1 cellular context compared by ENCODE assay signal in the genomic region with DNA sequence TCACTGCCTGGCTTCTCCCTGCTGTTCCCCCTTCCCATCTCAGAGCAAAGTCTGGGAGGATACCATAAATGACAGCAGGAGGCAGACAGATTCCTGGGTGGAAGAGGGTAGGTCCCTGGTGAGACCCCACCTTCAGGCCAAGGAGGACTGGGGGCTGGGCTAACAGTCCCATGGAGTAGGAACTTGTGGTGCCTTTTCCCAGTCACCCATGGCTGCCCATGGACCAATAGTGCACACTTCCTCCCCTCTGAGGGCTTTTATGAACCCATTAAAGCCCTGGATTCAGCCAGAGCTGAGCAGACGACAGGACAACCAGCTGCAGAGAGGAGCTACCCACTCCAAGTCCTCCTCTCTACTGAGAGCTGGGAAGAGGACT.
TF ChIP-seq lines count a peak whose summit lies in the region.

No MANE protein-coding gene starts in this region.

TF ChIP-seq in HepG2, 621 proteins besides CTCF, POLR2A, EP300 and RAD21 (continued from another document):
- TF ChIP-seq, protein P1, sequence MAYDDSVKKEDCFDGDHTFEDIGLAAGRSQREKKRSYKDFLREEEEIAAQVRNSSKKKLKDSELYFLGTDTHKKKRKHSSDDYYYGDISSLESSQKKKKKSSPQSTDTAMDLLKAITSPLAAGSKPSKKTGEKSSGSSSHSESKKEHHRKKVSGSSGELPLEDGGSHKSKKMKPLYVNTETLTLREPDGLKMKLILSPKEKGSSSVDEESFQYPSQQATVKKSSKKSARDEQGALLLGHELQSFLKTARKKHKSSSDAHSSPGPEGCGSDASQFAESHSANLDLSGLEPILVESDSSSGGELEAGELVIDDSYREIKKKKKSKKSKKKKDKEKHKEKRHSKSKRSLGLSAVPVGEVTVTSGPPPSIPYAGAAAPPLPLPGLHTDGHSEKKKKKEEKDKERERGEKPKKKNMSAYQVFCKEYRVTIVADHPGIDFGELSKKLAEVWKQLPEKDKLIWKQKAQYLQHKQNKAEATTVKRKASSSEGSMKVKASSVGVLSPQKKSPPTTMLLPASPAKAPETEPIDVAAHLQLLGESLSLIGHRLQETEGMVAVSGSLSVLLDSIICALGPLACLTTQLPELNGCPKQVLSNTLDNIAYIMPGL (CRISPR knock-in tag; IDR thresholded peaks at IDR 0.05; ENCODE audit: borderline replicate concordance in 1 of 2, low read depth in 1 of 2) = no peak
- TF ChIP-seq, protein P2, sequence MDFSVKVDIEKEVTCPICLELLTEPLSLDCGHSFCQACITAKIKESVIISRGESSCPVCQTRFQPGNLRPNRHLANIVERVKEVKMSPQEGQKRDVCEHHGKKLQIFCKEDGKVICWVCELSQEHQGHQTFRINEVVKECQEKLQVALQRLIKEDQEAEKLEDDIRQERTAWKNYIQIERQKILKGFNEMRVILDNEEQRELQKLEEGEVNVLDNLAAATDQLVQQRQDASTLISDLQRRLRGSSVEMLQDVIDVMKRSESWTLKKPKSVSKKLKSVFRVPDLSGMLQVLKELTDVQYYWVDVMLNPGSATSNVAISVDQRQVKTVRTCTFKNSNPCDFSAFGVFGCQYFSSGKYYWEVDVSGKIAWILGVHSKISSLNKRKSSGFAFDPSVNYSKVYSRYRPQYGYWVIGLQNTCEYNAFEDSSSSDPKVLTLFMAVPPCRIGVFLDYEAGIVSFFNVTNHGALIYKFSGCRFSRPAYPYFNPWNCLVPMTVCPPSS (IDR thresholded peaks at IDR 0.05) = no peak
- TF ChIP-seq ZNF296 (CRISPR knock-in tag; conservative IDR thresholded peaks at IDR 0.05) (no peak), KDM5B (CRISPR knock-in tag; IDR thresholded peaks at IDR 0.05; ENCODE audit: borderline replicate concordance) (0 out of 2 replicates have a peak, but pooled peaks have one; percentile 80), KLF6 (CRISPR knock-in tag; IDR thresholded peaks at IDR 0.05) (no peak), TRIM24 (CRISPR knock-in tag; IDR thresholded peaks at IDR 0.05) (no peak), SIX4 (CRISPR knock-in tag; IDR thresholded peaks at IDR 0.05) (no peak), ZNF546 (CRISPR knock-in tag; conservative IDR thresholded peaks at IDR 0.05) (no peak), ZFP36L1 (CRISPR knock-in tag; IDR thresholded peaks at IDR 0.05) (no peak), RNF2 (conservative IDR thresholded peaks at IDR 0.05; ENCODE audit: low read depth) (no peak), ARNTL (CRISPR knock-in tag; IDR thresholded peaks at IDR 0.05) (no peak)
- TF ChIP-seq, protein P3, sequence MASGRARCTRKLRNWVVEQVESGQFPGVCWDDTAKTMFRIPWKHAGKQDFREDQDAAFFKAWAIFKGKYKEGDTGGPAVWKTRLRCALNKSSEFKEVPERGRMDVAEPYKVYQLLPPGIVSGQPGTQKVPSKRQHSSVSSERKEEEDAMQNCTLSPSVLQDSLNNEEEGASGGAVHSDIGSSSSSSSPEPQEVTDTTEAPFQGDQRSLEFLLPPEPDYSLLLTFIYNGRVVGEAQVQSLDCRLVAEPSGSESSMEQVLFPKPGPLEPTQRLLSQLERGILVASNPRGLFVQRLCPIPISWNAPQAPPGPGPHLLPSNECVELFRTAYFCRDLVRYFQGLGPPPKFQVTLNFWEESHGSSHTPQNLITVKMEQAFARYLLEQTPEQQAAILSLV (CRISPR knock-in tag; IDR thresholded peaks at IDR 0.05; ENCODE audit: borderline replicate concordance) = no peak
- TF ChIP-seq, protein P4, sequence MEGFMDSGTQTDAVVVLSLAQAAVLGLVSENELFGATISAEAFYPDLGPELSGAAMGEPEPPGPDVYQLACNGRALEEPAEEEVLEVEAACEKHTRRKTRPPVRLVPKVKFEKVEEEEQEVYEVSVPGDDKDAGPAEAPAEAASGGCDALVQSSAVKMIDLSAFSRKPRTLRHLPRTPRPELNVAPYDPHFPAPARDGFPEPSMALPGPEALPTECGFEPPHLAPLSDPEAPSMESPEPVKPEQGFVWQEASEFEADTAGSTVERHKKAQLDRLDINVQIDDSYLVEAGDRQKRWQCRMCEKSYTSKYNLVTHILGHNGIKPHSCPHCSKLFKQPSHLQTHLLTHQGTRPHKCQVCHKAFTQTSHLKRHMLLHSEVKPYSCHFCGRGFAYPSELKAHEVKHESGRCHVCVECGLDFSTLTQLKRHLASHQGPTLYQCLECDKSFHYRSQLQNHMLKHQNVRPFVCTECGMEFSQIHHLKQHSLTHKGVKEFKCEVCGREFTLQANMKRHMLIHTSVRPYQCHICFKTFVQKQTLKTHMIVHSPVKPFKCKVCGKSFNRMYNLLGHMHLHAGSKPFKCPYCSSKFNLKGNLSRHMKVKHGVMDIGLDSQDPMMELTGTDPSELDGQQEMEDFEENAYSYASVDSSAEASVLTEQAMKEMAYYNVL (CRISPR knock-in tag; IDR thresholded peaks at IDR 0.05; ENCODE audit: borderline replicate concordance) = no peak
- TF ChIP-seq, protein P5, sequence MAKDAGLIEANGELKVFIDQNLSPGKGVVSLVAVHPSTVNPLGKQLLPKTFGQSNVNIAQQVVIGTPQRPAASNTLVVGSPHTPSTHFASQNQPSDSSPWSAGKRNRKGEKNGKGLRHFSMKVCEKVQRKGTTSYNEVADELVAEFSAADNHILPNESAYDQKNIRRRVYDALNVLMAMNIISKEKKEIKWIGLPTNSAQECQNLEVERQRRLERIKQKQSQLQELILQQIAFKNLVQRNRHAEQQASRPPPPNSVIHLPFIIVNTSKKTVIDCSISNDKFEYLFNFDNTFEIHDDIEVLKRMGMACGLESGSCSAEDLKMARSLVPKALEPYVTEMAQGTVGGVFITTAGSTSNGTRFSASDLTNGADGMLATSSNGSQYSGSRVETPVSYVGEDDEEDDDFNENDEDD (CRISPR knock-in tag; IDR thresholded peaks at IDR 0.05; ENCODE audit: borderline replicate concordance) = no peak
- TF ChIP-seq, protein P6, sequence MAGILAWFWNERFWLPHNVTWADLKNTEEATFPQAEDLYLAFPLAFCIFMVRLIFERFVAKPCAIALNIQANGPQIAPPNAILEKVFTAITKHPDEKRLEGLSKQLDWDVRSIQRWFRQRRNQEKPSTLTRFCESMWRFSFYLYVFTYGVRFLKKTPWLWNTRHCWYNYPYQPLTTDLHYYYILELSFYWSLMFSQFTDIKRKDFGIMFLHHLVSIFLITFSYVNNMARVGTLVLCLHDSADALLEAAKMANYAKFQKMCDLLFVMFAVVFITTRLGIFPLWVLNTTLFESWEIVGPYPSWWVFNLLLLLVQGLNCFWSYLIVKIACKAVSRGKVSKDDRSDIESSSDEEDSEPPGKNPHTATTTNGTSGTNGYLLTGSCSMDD (CRISPR knock-in tag; IDR thresholded peaks at IDR 0.05) = no peak
- TF ChIP-seq, protein P7, sequence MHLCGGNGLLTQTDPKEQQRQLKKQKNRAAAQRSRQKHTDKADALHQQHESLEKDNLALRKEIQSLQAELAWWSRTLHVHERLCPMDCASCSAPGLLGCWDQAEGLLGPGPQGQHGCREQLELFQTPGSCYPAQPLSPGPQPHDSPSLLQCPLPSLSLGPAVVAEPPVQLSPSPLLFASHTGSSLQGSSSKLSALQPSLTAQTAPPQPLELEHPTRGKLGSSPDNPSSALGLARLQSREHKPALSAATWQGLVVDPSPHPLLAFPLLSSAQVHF (CRISPR knock-in tag; IDR thresholded peaks at IDR 0.05) = no peak
TF ChIP-seq in HepG2: peak in this region for 11.
